ENCODE assay signal across 1 cellular context in genomic region chr20:129786-130323, GRCh38.
TF ChIP-seq lines count a peak whose summit lies in the region.

No MANE protein-coding gene starts in this region.

TF ChIP-seq in K562, 482 proteins besides CTCF, POLR2A, EP300 and RAD21:
- TF ChIP-seq YY1 (IDR thresholded peaks at IDR 0.05; ENCODE audit: borderline replicate concordance in 1 of 3, control insufficient read depth in 1 of 3, extremely low read depth in 1 of 3, insufficient read depth in 3 of 3, insufficient read length in 1 of 3, insufficient replicate concordance in 2 of 3, low read depth in 1 of 3, low read length in 2 of 3) = peak in 1 of 3 experiments; percentile 22
